Comparison of ENCODE assay signal across 33 cellular contexts in the genomic region with DNA sequence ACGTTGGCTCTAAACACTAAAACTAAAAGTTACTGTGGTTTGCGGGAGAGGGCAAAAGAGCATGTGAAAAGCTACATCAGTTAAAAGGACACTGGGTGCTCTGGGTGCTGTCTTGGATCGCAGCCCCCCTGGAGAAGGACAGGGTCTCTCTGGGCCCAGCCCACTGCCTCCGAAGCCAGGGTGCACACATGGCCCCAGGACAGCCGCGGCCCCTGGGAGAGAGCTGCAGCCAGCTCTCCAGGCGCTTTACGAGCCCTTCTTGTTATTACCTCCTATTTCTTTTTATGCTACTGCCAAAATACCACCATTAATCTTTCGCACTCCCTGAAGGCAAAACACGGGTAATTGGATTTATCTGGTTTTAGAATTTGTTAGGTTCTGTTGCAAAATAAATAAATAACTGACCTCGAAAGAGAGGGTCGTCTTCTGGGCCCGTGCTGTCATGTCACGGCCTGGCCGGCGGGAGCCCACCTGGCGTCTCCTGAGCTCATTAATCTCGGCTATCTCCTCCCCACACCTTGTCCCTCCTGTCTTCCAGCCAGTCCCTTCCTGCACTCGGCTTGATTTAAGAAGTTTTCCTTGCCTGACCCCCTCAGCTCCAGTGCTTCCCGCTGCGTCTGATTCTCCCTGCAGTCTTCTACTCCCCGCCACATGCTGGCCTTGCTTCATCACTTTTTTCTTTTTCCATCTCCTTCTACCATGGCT.
"Had no signal": no experiment of that assay in that cellular context is flagged by ENCODE, and none has a peak within 500 bp of the region (broad histone marks: within the 10 kb centered on the region; RNA-seq: fewer than 3 reads in every experiment).

No MANE protein-coding gene starts in this region.

- H3K27ac Mint-ChIP-seq: activated CD4-positive, alpha-beta T cell treated with anti-CD3 and anti-CD28 coated beads for 36 hours; activated CD4-positive, alpha-beta T cell treated with anti-CD3 and anti-CD28 coated beads, Interleukin-2, amount 10 ng/mL, durations not matched to agents 7 days and 5 days; activated CD8-positive, alpha-beta T cell treated with anti-CD3 and anti-CD28 coated beads, Interleukin-2, amount 10 ng/mL, durations not matched to agents 7 days and 5 days; activated naive CD8-positive, alpha-beta T cell treated with anti-CD3 and anti-CD28 coated beads for 36 hours; activated T-helper 1 cell treated with anti-CD3 and anti-CD28 coated beads, Interleukin-12 subunit alpha, Interleukin-12 subunit beta, Interleukin-2, Interleukin-4 antibody, amounts not matched to agents 30 ng/mL and 10 ng/mL and 1 ng/mL, durations not matched to agents 14 hours and 24 hours and 36 hours; T-helper 2 cell treated with Interferon-gamma antibody and Interleukin-4, amounts not matched to agents 5 μg/mL and 100 μg/mL, for 36 hours; WTC11 had no signal

- H3K9me3 ChIP-seq: ascending aorta had no signal

- H3K27me3 Mint-ChIP-seq: activated CD4-positive, alpha-beta T cell treated with anti-CD3 and anti-CD28 coated beads for 36 hours; activated naive CD8-positive, alpha-beta T cell treated with anti-CD3 and anti-CD28 coated beads for 36 hours; central memory CD8-positive, alpha-beta T cell had no signal

- H3K36me3 Mint-ChIP-seq: activated naive CD8-positive, alpha-beta T cell treated with anti-CD3 and anti-CD28 coated beads for 36 hours; WTC11 had no signal

- H3K4me3 ChIP-seq: ascending aorta, cardiac muscle cell, K562 had no signal

- H3K27me3 ChIP-seq: ascending aorta, cardiac muscle cell had no signal

- H3K36me3 ChIP-seq: ascending aorta, cardiac muscle cell had no signal

- FAIRE-seq: K562, RCC 7860, TTC549 had no signal

- H3K4me1 ChIP-seq: ascending aorta had no signal

- DNase-seq: activated CD4-positive, alpha-beta T cell treated with anti-CD3 and anti-CD28 coated beads for 36 hours; activated CD4-positive, alpha-beta T cell treated with anti-CD3 and anti-CD28 coated beads, Interleukin-2, amount 10 ng/mL, durations not matched to agents 7 days and 5 days; activated CD4-positive, alpha-beta T cell treated with anti-CD3 and anti-CD28 coated beads, Interleukin-2, amount 50 U/mL, for 48 hours; activated CD8-positive, alpha-beta T cell treated with anti-CD3 and anti-CD28 coated beads, Interleukin-2, amount 10 ng/mL, durations not matched to agents 7 days and 5 days; activated effector memory CD4-positive, alpha-beta T cell treated with Interleukin-2 at 50 U/mL for 16 hours; activated naive CD4-positive, alpha-beta T cell; activated naive CD4-positive, alpha-beta T cell treated with anti-CD3 and anti-CD28 coated beads, Interleukin-2, amount 50 U/mL, for 16 hours; activated naive CD8-positive, alpha-beta T cell treated with anti-CD3 and anti-CD28 coated beads for 36 hours; activated T-cell treated with anti-CD3 and anti-CD28 coated beads for 4 hours; activated T-cell treated with anti-CD3 and anti-CD28 coated beads, Interleukin-2, amount 50 U/mL, for 4 hours; amniotic stem cell; NCI-H1092 treated with DMSO at 0.1 percent for 48 hours; NCI-H1417; NCI-H146; NCI-H187; NCI-H2029 treated with DMSO at 0.1 percent for 48 hours; NCI-H2107; NCI-H2171; NCI-H510A; NCI-H526 treated with DMSO at 0.1 percent for 48 hours; NCI-H774; PC-3; Right ventricle myocardium superior had no signal

- H3K4me3 Mint-ChIP-seq: activated CD4-positive, alpha-beta T cell treated with anti-CD3 and anti-CD28 coated beads for 36 hours; activated CD4-positive, alpha-beta T cell treated with anti-CD3 and anti-CD28 coated beads, Interleukin-2, amount 10 ng/mL, durations not matched to agents 7 days and 5 days; activated CD8-positive, alpha-beta T cell treated with anti-CD3 and anti-CD28 coated beads, Interleukin-2, amount 10 ng/mL, durations not matched to agents 7 days and 5 days; activated naive CD8-positive, alpha-beta T cell treated with anti-CD3 and anti-CD28 coated beads for 36 hours; activated T-cell treated with anti-CD3 and anti-CD28 coated beads, Interleukin-2, amount 50 U/mL, for 4 hours; activated T-helper 1 cell treated with anti-CD3 and anti-CD28 coated beads, Interleukin-12 subunit alpha, Interleukin-12 subunit beta, Interleukin-2, Interleukin-4 antibody, amounts not matched to agents 30 ng/mL and 10 ng/mL and 1 ng/mL, durations not matched to agents 14 hours and 24 hours and 36 hours; central memory CD8-positive, alpha-beta T cell; T-helper 2 cell treated with Interferon-gamma antibody and Interleukin-4, amounts not matched to agents 5 μg/mL and 100 μg/mL, for 36 hours; WTC11 had no signal

- H3K9me3 Mint-ChIP-seq: activated CD4-positive, alpha-beta T cell treated with anti-CD3 and anti-CD28 coated beads, Interleukin-2, amount 10 ng/mL, durations not matched to agents 7 days and 5 days; activated naive CD8-positive, alpha-beta T cell treated with anti-CD3 and anti-CD28 coated beads for 36 hours; activated T-cell treated with anti-CD3 and anti-CD28 coated beads, Interleukin-2, amount 50 U/mL, for 4 hours; activated T-helper 1 cell treated with anti-CD3 and anti-CD28 coated beads, Interleukin-12 subunit alpha, Interleukin-12 subunit beta, Interleukin-2, Interleukin-4 antibody, amounts not matched to agents 30 ng/mL and 10 ng/mL and 1 ng/mL, durations not matched to agents 14 hours and 24 hours and 36 hours; T-helper 2 cell treated with Interferon-gamma antibody and Interleukin-4, amounts not matched to agents 5 μg/mL and 100 μg/mL, for 36 hours; WTC11 had no signal

- ATAC-seq: activated CD4-positive, alpha-beta T cell treated with anti-CD3 and anti-CD28 coated beads for 36 hours; activated CD4-positive, CD25-positive, alpha-beta regulatory T cell treated with anti-CD3 and anti-CD28 coated beads, Interleukin-2, amount 50 U/mL, for 24 hours; activated CD8-positive, alpha-beta T cell treated with anti-CD3 and anti-CD28 coated beads, Interleukin-2, amount 10 ng/mL, durations not matched to agents 7 days and 5 days; activated T-cell treated with anti-CD3 and anti-CD28 coated beads, Interleukin-2, amount 50 U/mL, for 4 hours; K562; PC-3; WTC11 had no signal

- H3K27ac ChIP-seq: ascending aorta, cardiac muscle cell had no signal

- H3K4me1 Mint-ChIP-seq: activated CD4-positive, alpha-beta T cell treated with anti-CD3 and anti-CD28 coated beads for 36 hours; activated CD4-positive, alpha-beta T cell treated with anti-CD3 and anti-CD28 coated beads, Interleukin-2, amount 10 ng/mL, durations not matched to agents 7 days and 5 days; activated naive CD8-positive, alpha-beta T cell treated with anti-CD3 and anti-CD28 coated beads for 36 hours; central memory CD8-positive, alpha-beta T cell had no signal
